In the genomic region with DNA sequence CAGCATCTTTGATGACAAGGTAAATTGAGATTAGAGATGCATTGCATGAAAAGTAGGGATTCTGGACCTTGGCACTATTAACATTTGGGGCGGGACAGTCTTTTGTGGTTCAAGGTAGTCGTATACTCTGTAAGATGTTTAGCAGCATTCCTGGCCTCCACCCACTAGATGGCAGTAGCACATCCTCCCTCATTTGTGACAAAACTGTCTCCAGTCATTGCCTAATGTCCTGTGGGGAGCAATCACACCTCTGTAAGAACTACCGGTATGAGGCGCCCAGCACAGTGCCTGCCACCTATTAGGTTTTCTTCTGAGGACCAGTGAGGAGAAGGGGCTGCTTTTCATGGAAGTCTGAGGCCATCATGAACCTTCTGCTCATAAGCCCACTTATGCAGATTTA, we compare ENCODE assay signal across 12 cellular contexts.
DNase-seq lines count a peak whose midpoint lies in the region; ATAC-seq and TF ChIP-seq lines count a peak whose summit lies in the region.
"Had no signal": no experiment of that assay in that cellular context is flagged by ENCODE, and none has a peak within 500 bp of the region (broad histone marks: within the 10 kb centered on the region; RNA-seq: fewer than 3 reads in every experiment).

No MANE protein-coding gene starts in this region.

- H3K27ac Mint-ChIP-seq in activated naive CD4-positive, alpha-beta T cell treated with anti-CD3 and anti-CD28 coated beads, Interleukin-2, amount 10 ng/mL, durations not matched to agents 7 days and 5 days: no peak overlapping the region
- no peak overlapping the region for H3K27ac Mint-ChIP-seq in endothelial cell (ENCODE audit: unreplicated experiment)
- H3K27ac Mint-ChIP-seq in type B pancreatic cell: no peak overlapping the region

- no peaks in the 10 kb centered on the region for H3K36me3 Mint-ChIP-seq in activated naive CD4-positive, alpha-beta T cell treated with anti-CD3 and anti-CD28 coated beads, Interleukin-2, amount 10 ng/mL, durations not matched to agents 7 days and 5 days
- H3K36me3 Mint-ChIP-seq in endothelial cell (ENCODE audit: low read depth, unreplicated experiment): peaks cover 3% of the 10 kb centered on the region
- H3K36me3 Mint-ChIP-seq in type B pancreatic cell: no peaks in the 10 kb centered on the region

- no peak for ATAC-seq in GM21529 (IDR thresholded peaks at IDR 0.05; ENCODE audit: unreplicated experiment)
- ATAC-seq in GM21360 (IDR thresholded peaks at IDR 0.05; ENCODE audit: unreplicated experiment): no peak
- ATAC-seq: gastrocnemius medialis had no signal

- TF ChIP-seq CTCF in LNCaP clone FGC (IDR thresholded peaks at IDR 0.05; ENCODE audit: control insufficient read depth, extremely low read depth, insufficient read depth) (peak; percentile 51), endothelial cell (IDR thresholded peaks at IDR 0.05; ENCODE audit: unreplicated experiment) (peak; percentile 27), type B pancreatic cell (conservative IDR thresholded peaks at IDR 0.05) (peak; percentile 63)

- H3K27me3 Mint-ChIP-seq in activated naive CD4-positive, alpha-beta T cell treated with anti-CD3 and anti-CD28 coated beads, Interleukin-2, amount 10 ng/mL, durations not matched to agents 7 days and 5 days: no peaks in the 10 kb centered on the region
- H3K27me3 Mint-ChIP-seq in endothelial cell (ENCODE audit: unreplicated experiment) (no peaks in the 10 kb centered on the region), type B pancreatic cell (no peaks in the 10 kb centered on the region)

- peak; percentile 20 for DNase-seq in activated naive CD4-positive, alpha-beta T cell treated with anti-CD3 and anti-CD28 coated beads, Interleukin-2, amount 10 ng/mL, durations not matched to agents 7 days and 5 days
- no peak for DNase-seq in activated naive CD4-positive, alpha-beta T cell treated with anti-CD3 and anti-CD28 coated beads, Interleukin-2, amount 50 U/mL, for 16 hours
- no peak for DNase-seq in LNCaP clone FGC (ENCODE audit: low read depth)
- no peak for DNase-seq in endothelial cell (ENCODE audit: low spot score)
- DNase-seq in type B pancreatic cell (ENCODE audit: extremely low spot score, unreplicated experiment): no peak
- no peak for DNase-seq in dermis blood vessel endothelial cell
- DNase-seq: activated CD8-positive, alpha-beta memory T cell treated with anti-CD3 and anti-CD28 coated beads, Interleukin-2, amount 50 U/mL, for 4 hours; gastrocnemius medialis; upper lobe of left lung had no signal

- no peak overlapping the region for H3K4me3 Mint-ChIP-seq in activated naive CD4-positive, alpha-beta T cell treated with anti-CD3 and anti-CD28 coated beads, Interleukin-2, amount 10 ng/mL, durations not matched to agents 7 days and 5 days
- H3K4me3 Mint-ChIP-seq in endothelial cell (ENCODE audit: unreplicated experiment) (no peak overlapping the region), type B pancreatic cell (no peak overlapping the region)

- no peaks in the 10 kb centered on the region for H3K4me1 Mint-ChIP-seq in activated naive CD4-positive, alpha-beta T cell treated with anti-CD3 and anti-CD28 coated beads, Interleukin-2, amount 10 ng/mL, durations not matched to agents 7 days and 5 days
- H3K4me1 Mint-ChIP-seq in endothelial cell (ENCODE audit: unreplicated experiment) (no peaks in the 10 kb centered on the region), type B pancreatic cell (ENCODE audit: unreplicated experiment) (peaks cover 15% of the 10 kb centered on the region)

- CTCF ChIA-PET in activated naive CD4-positive, alpha-beta T cell treated with anti-CD3 and anti-CD28 coated beads, Interleukin-2, amount 10 ng/mL, durations not matched to agents 7 days and 5 days (lab: Charles Lee): no interaction called here

- peaks cover 38% of the 10 kb centered on the region for H3K9me3 Mint-ChIP-seq in activated naive CD4-positive, alpha-beta T cell treated with anti-CD3 and anti-CD28 coated beads, Interleukin-2, amount 10 ng/mL, durations not matched to agents 7 days and 5 days
- H3K9me3 Mint-ChIP-seq in endothelial cell (ENCODE audit: unreplicated experiment) (peaks cover 4% of the 10 kb centered on the region), type B pancreatic cell (peaks cover 7% of the 10 kb centered on the region)

- no peak overlapping the region for H3K4me3 ChIP-seq in LNCaP clone FGC (ENCODE audit: low read depth, low read length)
- H3K4me3 ChIP-seq: gastrocnemius medialis, SJSA1, upper lobe of left lung had no signal
